In the genomic region with DNA sequence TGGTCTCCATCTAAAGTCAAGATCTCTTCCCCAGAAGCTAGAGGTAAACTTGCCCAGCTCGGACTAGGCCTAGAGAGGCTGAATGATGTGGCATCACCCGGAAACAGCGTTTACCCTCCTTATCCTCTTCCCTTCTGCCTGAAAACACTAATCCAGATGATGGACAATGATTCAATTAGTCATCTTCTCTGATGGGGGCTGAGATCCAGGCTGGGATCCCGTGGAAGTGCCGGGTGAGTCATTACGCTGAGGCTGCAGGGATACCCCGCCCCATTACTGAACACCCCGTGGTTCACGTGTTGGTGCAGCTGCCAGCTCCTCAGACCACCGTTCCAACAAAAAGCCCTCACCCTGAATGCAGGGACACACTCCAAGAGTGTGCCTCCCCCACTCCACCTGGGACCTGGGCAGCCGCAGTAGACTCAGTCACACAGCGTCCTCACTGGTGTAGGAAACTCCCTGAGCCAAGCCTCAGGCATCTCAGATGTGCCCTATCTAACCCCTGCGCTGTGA, we compare ENCODE assay signal across 9 cellular contexts. TPM values are rescaled to one million over a fixed set of nuclear protein-coding genes. Genes with fewer than 3 reads are reported as not detected.
DNase-seq lines count a peak whose midpoint lies in the region; ATAC-seq, FAIRE-seq and TF ChIP-seq lines count a peak whose summit lies in the region.
"Had no signal": no experiment of that assay in that cellular context is flagged by ENCODE, and none has a peak within 500 bp of the region (broad histone marks: within the 10 kb centered on the region; RNA-seq: fewer than 3 reads in every experiment).

No MANE protein-coding gene starts in this region.

- FAIRE-seq in RCC 7860 (lab: Jason Lieb, UNC), result peak; percentile 88

- peaks cover 16% of the 10 kb centered on the region; the same call in 1 of the 2 replicates for H3F3A ChIP-seq in GM23338 (replicated peaks; ENCODE audit: low read depth)

- no peaks in the 10 kb centered on the region for H3K9me2 ChIP-seq in GM23338 (ENCODE audit: insufficient read depth)

- no peaks in the 10 kb centered on the region for H3K79me2 ChIP-seq in GM23338 (replicated peaks; ENCODE audit: insufficient read depth)

- H3K27ac Mint-ChIP-seq in GM23338, result no peak overlapping the region

- DNase-seq in GM23338 (ENCODE audit: low spot score) (no peak), RCC 7860 (ENCODE audit: low spot score) (peak; percentile 96), cerebellum (ENCODE audit: low spot score) (peak; percentile 44), left lung (peak; percentile 70 to 83), transverse colon (peak; percentile 54), NCI-H1048 (lab: John Stamatoyannopoulos, UW) (no peak), activated gamma-delta T cell (lab: John Stamatoyannopoulos, UW) (no peak)
- DNase-seq in central memory CD4-positive, alpha-beta T cell, result no peak

- H3K9me3 Mint-ChIP-seq in GM23338, result no peaks in the 10 kb centered on the region

- 37% methylated on average over 13 of the region's 13 CpGs; no CpG with 5 or more reads in 1 of the 2 donors for WGBS in transverse colon (ENCODE audit: low coverage in 1 of 2), 2 donors

- H3K4me2 ChIP-seq in GM23338, result peak overlapping the region; percentile 78

- H3K27me3 Mint-ChIP-seq in GM23338 (ENCODE audit: insufficient read depth, low read depth, poor library complexity), result peaks cover 35% of the 10 kb centered on the region

- in situ Hi-C loops in transverse colon (cut with MboI; ENCODE audit: low pct_ligation_motif_present in 1 of 4, low pct_unique_long_range_greater_than_20kb in 1 of 4, low sequenced_read_pairs in 3 of 4), result loop anchor here in 1 of 4 donors (25.0 kb wide), 1 partner anchor 454 kb away; the partner anchor contains the start of genes JTB, RAB13 and RPS27

- H3K4me1 ChIP-seq in GM23338 (ENCODE audit: insufficient read depth) (peaks cover 36% of the 10 kb centered on the region), left lung (peaks cover 13 to 63% of the 10 kb centered on the region in 2 donors), transverse colon (peaks cover 17 to 64% (median 53%) of the 10 kb centered on the region in 4 donors)

- H3K4me3 Mint-ChIP-seq in GM23338, result peak overlapping the region; percentile 73

- H3K4me3 ChIP-seq in GM23338, result peak overlapping the region; percentile 55
- H3K4me3 ChIP-seq in left lung, result peak overlapping the region; percentile 84 to 92
- H3K4me3 ChIP-seq in transverse colon, result peak overlapping the region; percentile 1 to 81 (median 74)

- no peak for TF ChIP-seq POLR2A in transverse colon (IDR thresholded peaks at IDR 0.05)

- peaks cover 43% of the 10 kb centered on the region for H3K4me1 Mint-ChIP-seq in GM23338

- H3K9me3 ChIP-seq in left lung (no peaks in the 10 kb centered on the region), transverse colon (no peaks in the 10 kb centered on the region)

- H4K20me1 ChIP-seq in GM23338 (replicated peaks; ENCODE audit: insufficient read depth), result no peaks in the 10 kb centered on the region

- no peak overlapping the region for H3K27ac ChIP-seq in GM23338 (ENCODE audit: low read depth)
- peak overlapping the region; percentile 98 to 99 for H3K27ac ChIP-seq in left lung
- peak overlapping the region; percentile 95 to 100 (median 99) for H3K27ac ChIP-seq in transverse colon
- H3K27ac ChIP-seq: VCaP had no signal

- ATAC-seq in GM23338 (no peak), left lung (peak; percentile 19)

- H3K27me3 ChIP-seq in GM23338 (ENCODE audit: insufficient read depth), result peaks cover 32% of the 10 kb centered on the region
- no peaks in the 10 kb centered on the region for H3K27me3 ChIP-seq in left lung
- H3K27me3 ChIP-seq in transverse colon, result no peaks in the 10 kb centered on the region

- no peak overlapping the region for H2AFZ ChIP-seq in GM23338

- H3K36me3 Mint-ChIP-seq in GM23338 (ENCODE audit: low read depth), result no peaks in the 10 kb centered on the region; the same call in 2 of the 3 replicates

- H3K36me3 ChIP-seq in GM23338 (ENCODE audit: insufficient read depth) (no peaks in the 10 kb centered on the region), left lung (peaks cover 0 to 15% of the 10 kb centered on the region in 2 donors), transverse colon (no peaks in the 10 kb centered on the region)

- TF ChIP-seq EP300 in transverse colon (IDR thresholded peaks at IDR 0.05; ENCODE audit: low read depth), result no peak

- intact Hi-C loops in left lung (cut with DNase I), result loop anchor here in 1 of 2 donors (5.0 kb wide), 1 partner anchor 34 kb away; the partner anchor contains the start of gene S100A2
- intact Hi-C loops in transverse colon (cut with DNase I; ENCODE audit: low total_unique reads), result loop anchor here (1.0 kb wide), 1 partner anchor 35 kb away; no protein-coding TSS in a partner anchor

- TF ChIP-seq CTCF in GM23338 (conservative IDR thresholded peaks at IDR 0.05; ENCODE audit: low read depth in 2 of 2) (no peak), left lung (IDR thresholded peaks at IDR 0.05) (no peak), transverse colon (IDR thresholded peaks at IDR 0.05) (no peak)

TF ChIP-seq in GM23338, 12 proteins besides CTCF, POLR2A, EP300 and RAD21:
- TF ChIP-seq POLR2AphosphoS5 (IDR thresholded peaks at IDR 0.05; ENCODE audit: low read depth) (no peak), ETS1 (IDR thresholded peaks at IDR 0.05) (no peak), STAT1 (IDR thresholded peaks at IDR 0.05; ENCODE audit: unreplicated experiment) (no peak), REST (IDR thresholded peaks at IDR 0.05; ENCODE audit: unreplicated experiment) (no peak), JUNB (IDR thresholded peaks at IDR 0.05; ENCODE audit: unreplicated experiment) (no peak), EZH2 (IDR thresholded peaks at IDR 0.05; ENCODE audit: low read depth, unreplicated experiment) (no peak)
TF ChIP-seq in GM23338: peak in this region for 0.

RNA-seq across cellular contexts. Expression of gene S100A6, which starts 2.0 kb away (rescaled TPM):
- 7.3 and 9.4 TPM in 2 replicates for total RNA-seq in GM23338 (2014; rRNA removed; shearing (Covaris generic))
- polyA plus RNA-seq in GM23338 (2016; fragmentation: Nextera tagmentation; extraction: Ambion mirVana), result 77.5 and 98.0 TPM in 2 replicates
- total RNA-seq in cerebellum (21.5 TPM), left lung (1,000 to 10,000 TPM; 1,672 to 1,797 TPM), transverse colon (100 to 1,000 TPM; 219 to 881 (median 433) TPM)

RNA-seq across cellular contexts. Expression of gene S100A5, which starts 7.0 kb away (rescaled TPM):
- total RNA-seq in GM23338 (2014; rRNA removed; shearing (Covaris generic)), result not detected in 2 replicates
- 0.47 TPM in 1 of 2 replicates, not detected in the other for polyA plus RNA-seq in GM23338 (2016; fragmentation: Nextera tagmentation; extraction: Ambion mirVana)
- not detected for total RNA-seq in cerebellum
- under 1 TPM in 1 of 2 donors, not detected in 1; 0.42 TPM for total RNA-seq in left lung
- total RNA-seq in transverse colon, result not detected

RNA-seq across cellular contexts. Expression of gene S100A4, which starts 11.9 kb away (rescaled TPM):
- 8.2 and 14.2 TPM in 2 replicates for total RNA-seq in GM23338 (2014; rRNA removed; shearing (Covaris generic))
- polyA plus RNA-seq in GM23338 (2016; fragmentation: Nextera tagmentation; extraction: Ambion mirVana), result 34.6 and 36.0 TPM in 2 replicates
- 1.4 TPM for total RNA-seq in cerebellum
- 1,000 to 10,000 TPM in 1 of 2 donors, 100 to 1,000 TPM in 1; 257 to 1,192 TPM for total RNA-seq in left lung
- total RNA-seq in transverse colon, result 100 to 1,000 TPM in 1 of 4 donors, 10 to 100 TPM in 3; 40.8 to 138 (median 78.6) TPM

RNA-seq across cellular contexts. Expression of gene S100A3, which starts 15.3 kb away (rescaled TPM):
- total RNA-seq in GM23338 (2014; rRNA removed; shearing (Covaris generic)), result not detected in 2 replicates
- polyA plus RNA-seq in GM23338 (2016; fragmentation: Nextera tagmentation; extraction: Ambion mirVana), result not detected in 2 replicates
- total RNA-seq in cerebellum (not detected), left lung (1 to 10 TPM; 1.7 to 7.7 TPM), transverse colon (under 1 TPM in 1 of 4 donors, not detected in 3; 0.64 TPM)

RNA-seq across cellular contexts. Expression of gene S100A2, which starts 31.9 kb away (rescaled TPM):
- 0.66 TPM in 1 of 2 replicates, not detected in the other for total RNA-seq in GM23338 (2014; rRNA removed; shearing (Covaris generic))
- 0.89 and 1.1 TPM in 2 replicates for polyA plus RNA-seq in GM23338 (2016; fragmentation: Nextera tagmentation; extraction: Ambion mirVana)
- not detected for total RNA-seq in cerebellum
- total RNA-seq in left lung, result 10 to 100 TPM in 1 of 2 donors, 1 to 10 TPM in 1; 7.1 to 25.9 TPM
- total RNA-seq in transverse colon, result 1 to 10 TPM in 1 of 4 donors, not detected in 3; 2.2 TPM

Comparison
In these comparisons a context has a peak if more than half of its experiments do, and no peak if none do; other contexts are left out.
1. DNase-seq: peak in RCC 7860 (single experiment), cerebellum (single experiment), left lung (2 of 2) and transverse colon (single experiment); none in GM23338 (single experiment), NCI-H1048 (single experiment), activated gamma-delta T cell (single experiment) and central memory CD4-positive, alpha-beta T cell (single experiment).
2. Peak in every context shown above with its lines, with median percentiles within 50 percentile points of each other: H3K4me3 ChIP-seq.